21 cellular contexts compared by ENCODE assay signal in genomic region chr16:78932395-78932794, GRCh38.
"Had no signal": no experiment of that assay in that cellular context is flagged by ENCODE, and none has a peak within 500 bp of the region (broad histone marks: within the 10 kb centered on the region; RNA-seq: fewer than 3 reads in every experiment).

No MANE protein-coding gene starts in this region.

- H3K9me3 Mint-ChIP-seq: stimulated activated naive B cell treated with anti-CD40 and anti-IgM and Interleukin-4, amounts not matched to agents 10 μg/mL and 1 μg/mL and 100 μg/mL, for 72 hours had no signal

- H3K4me3 Mint-ChIP-seq: naive thymus-derived CD8-positive, alpha-beta T cell; stimulated activated naive B cell treated with anti-CD40 and anti-IgM and Interleukin-4, amounts not matched to agents 10 μg/mL and 1 μg/mL and 100 μg/mL, for 72 hours; stimulated activated naive CD8-positive, alpha-beta T cell treated with anti-CD3 and anti-CD28 coated beads, Interleukin-15, amount 100 ng/mL, for 72 hours had no signal

- H3K4me3 ChIP-seq: dorsolateral prefrontal cortex, heart left ventricle, mucosa of descending colon, psoas muscle, sigmoid colon, skin epidermis, upper lobe of left lung, vagina had no signal

- H3K27ac ChIP-seq: dorsolateral prefrontal cortex, heart left ventricle, neutrophil, psoas muscle, skin epidermis, upper lobe of left lung, vagina had no signal

- H3K36me3 ChIP-seq: heart left ventricle, neutrophil, sigmoid colon, upper lobe of left lung, vagina had no signal

- H3K27ac Mint-ChIP-seq: naive thymus-derived CD8-positive, alpha-beta T cell; stimulated activated naive CD8-positive, alpha-beta T cell treated with anti-CD3 and anti-CD28 coated beads, Interleukin-15, amount 100 ng/mL, for 72 hours had no signal

- H3K27me3 Mint-ChIP-seq: naive thymus-derived CD8-positive, alpha-beta T cell; stimulated activated naive B cell treated with anti-CD40 and anti-IgM and Interleukin-4, amounts not matched to agents 10 μg/mL and 1 μg/mL and 100 μg/mL, for 72 hours; stimulated activated naive CD8-positive, alpha-beta T cell treated with anti-CD3 and anti-CD28 coated beads, Interleukin-15, amount 100 ng/mL, for 72 hours had no signal

- ATAC-seq: esophagus mucosa; heart left ventricle; left lobe of liver; mucosa of descending colon; naive thymus-derived CD8-positive, alpha-beta T cell; psoas muscle; stimulated activated naive B cell treated with anti-CD40 and anti-IgM and Interleukin-4, amounts not matched to agents 10 μg/mL and 1 μg/mL and 100 μg/mL, for 72 hours; stimulated activated naive CD8-positive, alpha-beta T cell treated with anti-CD3 and anti-CD28 coated beads, Interleukin-15, amount 100 ng/mL, for 72 hours had no signal

- DNase-seq: cortex of kidney; dorsolateral prefrontal cortex; effector CD8-positive, alpha-beta T cell; heart left ventricle; hippocampal formation; mucosa of descending colon; naive thymus-derived CD8-positive, alpha-beta T cell; psoas muscle; retina; sigmoid colon; stimulated activated CD4-positive, alpha-beta T cell treated with anti-CD3 and anti-CD28 coated beads, Interleukin-2, amount 100 ng/mL, for 24 hours; stimulated activated CD4-positive, alpha-beta T cell treated with anti-CD3 and anti-CD28 coated beads, Interleukin-4, amount 100 ng/mL, for 4 hours; stimulated activated naive B cell treated with anti-CD40 and anti-IgM and Interleukin-4, amounts not matched to agents 10 μg/mL and 1 μg/mL and 100 μg/mL, for 72 hours; stimulated activated naive CD8-positive, alpha-beta T cell treated with anti-CD3 and anti-CD28 coated beads, Interleukin-15, amount 100 ng/mL, for 72 hours; substantia nigra had no signal

- H3K9me3 ChIP-seq: heart left ventricle, mucosa of descending colon, neutrophil, psoas muscle, sigmoid colon, upper lobe of left lung, vagina had no signal

- H3K4me1 ChIP-seq: heart left ventricle, psoas muscle, vagina had no signal

- H3K4me1 Mint-ChIP-seq: naive thymus-derived CD8-positive, alpha-beta T cell; stimulated activated naive CD8-positive, alpha-beta T cell treated with anti-CD3 and anti-CD28 coated beads, Interleukin-15, amount 100 ng/mL, for 72 hours had no signal

- H3K27me3 ChIP-seq: dorsolateral prefrontal cortex, heart left ventricle, neutrophil, sigmoid colon, upper lobe of left lung, vagina had no signal
